29 cellular contexts compared by ENCODE assay signal in the genomic region with DNA sequence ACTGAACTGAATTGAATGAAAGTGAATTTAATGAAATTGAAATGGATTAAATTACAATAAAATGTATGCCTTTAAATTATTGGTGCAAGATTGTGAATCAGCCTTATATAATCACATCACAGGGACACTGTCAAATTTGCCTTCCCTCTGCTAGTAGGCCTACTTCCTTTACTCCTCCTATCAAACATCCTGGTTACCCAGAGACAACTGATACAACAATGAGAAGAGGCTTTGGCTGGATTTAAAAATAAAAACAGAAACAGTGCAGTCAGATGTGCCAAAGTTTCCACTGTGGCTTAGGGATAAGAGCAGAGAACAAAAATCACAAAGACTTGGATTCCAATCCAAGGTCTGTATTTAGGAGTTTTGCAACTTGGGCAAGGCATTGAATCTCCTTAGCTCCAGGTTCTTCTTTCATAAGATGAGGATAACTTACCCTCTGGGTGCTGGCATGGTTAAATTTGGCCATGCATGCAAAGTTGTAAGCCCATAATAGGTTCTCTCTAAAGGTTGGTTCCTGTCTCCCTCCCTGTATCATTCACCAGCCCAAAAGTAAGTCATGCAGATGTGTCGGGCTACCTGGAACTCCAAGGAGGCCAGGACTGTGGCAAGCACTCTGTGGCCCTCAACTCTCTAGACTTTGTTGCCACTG.
"Had no signal": no experiment of that assay in that cellular context is flagged by ENCODE, and none has a peak within 500 bp of the region (broad histone marks: within the 10 kb centered on the region; RNA-seq: fewer than 3 reads in every experiment).

No MANE protein-coding gene starts in this region.

- ATAC-seq: activated CD8-positive, alpha-beta T cell treated with anti-CD3 and anti-CD28 coated beads for 36 hours; activated T-cell treated with anti-CD3 and anti-CD28 coated beads, Interleukin-2, amount 50 U/mL, for 72 hours; activated T-helper 17 cell treated with anti-CD3 and anti-CD28 coated beads, Interleukin-2, amount 50 U/mL, for 72 hours; PC-3 had no signal

- H3K36me3 Mint-ChIP-seq: activated naive CD8-positive, alpha-beta T cell treated with anti-CD3 and anti-CD28 coated beads for 36 hours; IgD-negative memory B cell had no signal

- H3K27ac Mint-ChIP-seq: activated CD4-positive, alpha-beta T cell treated with anti-CD3 and anti-CD28 coated beads, Interleukin-2, amount 10 ng/mL, durations not matched to agents 24 days and 14 days; activated CD8-positive, alpha-beta T cell treated with anti-CD3 and anti-CD28 coated beads for 36 hours; activated naive CD8-positive, alpha-beta T cell treated with anti-CD3 and anti-CD28 coated beads for 36 hours; activated T-cell treated with anti-CD3 and anti-CD28 coated beads, Interleukin-2, amount 50 U/mL, for 72 hours; activated T-helper 17 cell treated with anti-CD3 and anti-CD28 coated beads, Interleukin-2, amount 50 U/mL, for 72 hours; IgD-negative memory B cell; T-helper 1 cell treated with Interleukin-12 subunit alpha and Interleukin-12 subunit beta and Interleukin-4 antibody, amounts not matched to agents 30 μg/mL and 1 μg/mL, for 36 hours; T-helper 2 cell treated with Interferon-gamma antibody and Interleukin-4, amounts not matched to agents 5 μg/mL and 100 μg/mL, for 36 hours had no signal

- H3K27me3 ChIP-seq: brain microvascular endothelial cell, MG63, Peyer's patch had no signal

- H3K4me3 Mint-ChIP-seq: activated CD4-positive, alpha-beta T cell treated with anti-CD3 and anti-CD28 coated beads, Interleukin-2, amount 10 ng/mL, durations not matched to agents 24 days and 14 days; activated CD8-positive, alpha-beta T cell treated with anti-CD3 and anti-CD28 coated beads for 36 hours; activated naive CD8-positive, alpha-beta T cell treated with anti-CD3 and anti-CD28 coated beads for 36 hours; activated T-cell treated with anti-CD3 and anti-CD28 coated beads, Interleukin-2, amount 50 U/mL, for 72 hours; activated T-helper 17 cell treated with anti-CD3 and anti-CD28 coated beads, Interleukin-2, amount 50 U/mL, for 72 hours; IgD-negative memory B cell; T-helper 1 cell treated with Interleukin-12 subunit alpha and Interleukin-12 subunit beta and Interleukin-4 antibody, amounts not matched to agents 30 μg/mL and 1 μg/mL, for 36 hours; T-helper 2 cell treated with Interferon-gamma antibody and Interleukin-4, amounts not matched to agents 5 μg/mL and 100 μg/mL, for 36 hours had no signal

- H3K9me3 Mint-ChIP-seq: activated CD4-positive, alpha-beta T cell treated with anti-CD3 and anti-CD28 coated beads, Interleukin-2, amount 10 ng/mL, durations not matched to agents 24 days and 14 days; activated naive CD8-positive, alpha-beta T cell treated with anti-CD3 and anti-CD28 coated beads for 36 hours; activated T-helper 17 cell treated with anti-CD3 and anti-CD28 coated beads, Interleukin-2, amount 50 U/mL, for 72 hours; T-helper 1 cell treated with Interleukin-12 subunit alpha and Interleukin-12 subunit beta and Interleukin-4 antibody, amounts not matched to agents 30 μg/mL and 1 μg/mL, for 36 hours; T-helper 2 cell treated with Interferon-gamma antibody and Interleukin-4, amounts not matched to agents 5 μg/mL and 100 μg/mL, for 36 hours had no signal

- H3K4me1 Mint-ChIP-seq: activated CD4-positive, alpha-beta T cell treated with anti-CD3 and anti-CD28 coated beads, Interleukin-2, amount 10 ng/mL, durations not matched to agents 24 days and 14 days; activated naive CD8-positive, alpha-beta T cell treated with anti-CD3 and anti-CD28 coated beads for 36 hours; activated T-helper 17 cell treated with anti-CD3 and anti-CD28 coated beads, Interleukin-2, amount 50 U/mL, for 72 hours; IgD-negative memory B cell had no signal

- DNase-seq: activated CD4-positive, alpha-beta T cell treated with anti-CD3 and anti-CD28 coated beads, Interleukin-2, amount 10 ng/mL, durations not matched to agents 24 days and 14 days; activated CD4-positive, alpha-beta T cell treated with anti-CD3 and anti-CD28 coated beads, Interleukin-2, amount 50 U/mL, for 4 hours; activated CD8-positive, alpha-beta T cell treated with anti-CD3 and anti-CD28 coated beads for 36 hours; activated effector memory CD4-positive, alpha-beta T cell treated with anti-CD3 and anti-CD28 coated beads, Interleukin-2, amount 50 U/mL, for 16 hours; activated naive CD4-positive, alpha-beta T cell; activated naive CD4-positive, alpha-beta T cell treated with anti-CD3 and anti-CD28 coated beads, Interleukin-2, amount 50 U/mL, for 16 hours; activated naive CD8-positive, alpha-beta T cell treated with anti-CD3 and anti-CD28 coated beads for 36 hours; activated T-cell treated with anti-CD3 and anti-CD28 coated beads, Interleukin-2, amount 50 U/mL, for 1 hour; activated T-cell treated with anti-CD3 and anti-CD28 coated beads, Interleukin-2, amount 50 U/mL, for 72 hours; amniotic stem cell; aorta; brain microvascular endothelial cell; Karpas-422; KBM-7; MG63; NCI-H1048; NCI-H1105 treated with DMSO at 0.1 percent for 48 hours; NCI-H1436; NCI-H1694; NCI-H2029; NCI-H345; NCI-H524 treated with DMSO at 0.1 percent for 48 hours; PC-3; Peyer's patch; RPMI8226 had no signal

- H3K4me1 ChIP-seq: Peyer's patch had no signal

- H3K36me3 ChIP-seq: brain microvascular endothelial cell, MG63, Peyer's patch had no signal

- H3K27me3 Mint-ChIP-seq: activated CD4-positive, alpha-beta T cell treated with anti-CD3 and anti-CD28 coated beads, Interleukin-2, amount 10 ng/mL, durations not matched to agents 24 days and 14 days; activated CD8-positive, alpha-beta T cell treated with anti-CD3 and anti-CD28 coated beads for 36 hours; activated naive CD8-positive, alpha-beta T cell treated with anti-CD3 and anti-CD28 coated beads for 36 hours; activated T-helper 17 cell treated with anti-CD3 and anti-CD28 coated beads, Interleukin-2, amount 50 U/mL, for 72 hours; IgD-negative memory B cell had no signal

- H3K27ac ChIP-seq: brain microvascular endothelial cell, Peyer's patch had no signal

- H3K9me3 ChIP-seq: MG63, Peyer's patch had no signal

- H3K4me3 ChIP-seq: MG63, Peyer's patch had no signal
